17 cellular contexts compared by ENCODE assay signal in genomic region chr12:121223947-121224285, GRCh38. TPM values are rescaled to one million over a fixed set of nuclear protein-coding genes. Genes with fewer than 3 reads are reported as not detected.
DNase-seq lines count a peak whose midpoint lies in the region; TF ChIP-seq lines count a peak whose summit lies in the region.
"Had no signal": no experiment of that assay in that cellular context is flagged by ENCODE, and none has a peak within 500 bp of the region (broad histone marks: within the 10 kb centered on the region; RNA-seq: fewer than 3 reads in every experiment).

No MANE protein-coding gene starts in this region.

- H3K27ac Mint-ChIP-seq in activated naive CD4-positive, alpha-beta T cell treated with anti-CD3 and anti-CD28 coated beads, Interleukin-2, amount 10 ng/mL, durations not matched to agents 7 days and 5 days: peak overlapping the region; percentile 96
- peak overlapping the region; percentile 55 for H3K27ac Mint-ChIP-seq in type B pancreatic cell
- H3K27ac Mint-ChIP-seq: GM23338 had no signal

- no peak overlapping the region for H2AFZ ChIP-seq in OCI-LY1 (ENCODE audit: low read length)
- H2AFZ ChIP-seq: GM23338 had no signal

- DNase-seq in activated naive CD4-positive, alpha-beta T cell treated with anti-CD3 and anti-CD28 coated beads, Interleukin-2, amount 10 ng/mL, durations not matched to agents 7 days and 5 days: no peak
- DNase-seq in activated naive CD4-positive, alpha-beta T cell treated with Interleukin-2 at 50 U/mL for 16 hours: no peak
- no peak for DNase-seq in effector memory CD4-positive, alpha-beta T cell
- DNase-seq in type B pancreatic cell (ENCODE audit: extremely low spot score, unreplicated experiment): no peak
- no peak for DNase-seq in NCI-H1417 treated with DMSO at 0.1 percent for 48 hours (lab: John Stamatoyannopoulos, UW)
- DNase-seq in A673 (ENCODE audit: low spot score): no peak
- DNase-seq in Ammon's horn (ENCODE audit: low spot score): no peak
- DNase-seq: midbrain, NCI-H2029, NCI-H510A, T1000, uterus had no signal

- CTCF ChIA-PET in activated naive CD4-positive, alpha-beta T cell treated with anti-CD3 and anti-CD28 coated beads, Interleukin-2, amount 10 ng/mL, durations not matched to agents 7 days and 5 days (lab: Charles Lee): interaction anchor here (0.7 to 1.8 kb wide), 10 partner anchors 8 to 164 kb away, joined by 3 to 5 read pairs (median 4); no protein-coding TSS in a partner anchor
- CTCF ChIA-PET in A673 (lab: Charles Lee): no interaction called here

- no peaks in the 10 kb centered on the region for H3K9me2 ChIP-seq in OCI-LY1 (ENCODE audit: low read depth, low read length)

- POLR2A ChIA-PET in A673 (lab: Charles Lee; ENCODE audit: low non-redundant PET): no interaction called here

- peak overlapping the region; percentile 9 for H3K4me3 Mint-ChIP-seq in activated naive CD4-positive, alpha-beta T cell treated with anti-CD3 and anti-CD28 coated beads, Interleukin-2, amount 10 ng/mL, durations not matched to agents 7 days and 5 days
- no peak overlapping the region for H3K4me3 Mint-ChIP-seq in type B pancreatic cell
- H3K4me3 Mint-ChIP-seq: GM23338 had no signal

- H3K4me1 Mint-ChIP-seq in activated naive CD4-positive, alpha-beta T cell treated with anti-CD3 and anti-CD28 coated beads, Interleukin-2, amount 10 ng/mL, durations not matched to agents 7 days and 5 days: peaks cover 77% of the 10 kb centered on the region
- H3K4me1 Mint-ChIP-seq in type B pancreatic cell (ENCODE audit: unreplicated experiment): peaks cover 7% of the 10 kb centered on the region
- H3K4me1 Mint-ChIP-seq: GM23338 had no signal

- H3K36me3 ChIP-seq in OCI-LY1 (ENCODE audit: insufficient read depth, low read length) (peaks cover 15% of the 10 kb centered on the region; the same call in 1 of the 2 replicates), A673 (ENCODE audit: insufficient read depth, low read length, poor library complexity, severe bottlenecking) (no peaks in the 10 kb centered on the region)
- peaks cover 4% of the 10 kb centered on the region for H3K36me3 ChIP-seq in effector memory CD4-positive, alpha-beta T cell (ENCODE audit: control insufficient read depth, insufficient read depth, low read length)
- H3K36me3 ChIP-seq: uterus had no signal

- peaks cover 1% of the 10 kb centered on the region for H3K9me3 Mint-ChIP-seq in activated naive CD4-positive, alpha-beta T cell treated with anti-CD3 and anti-CD28 coated beads, Interleukin-2, amount 10 ng/mL, durations not matched to agents 7 days and 5 days
- H3K9me3 Mint-ChIP-seq in type B pancreatic cell: no peaks in the 10 kb centered on the region
- H3K9me3 Mint-ChIP-seq: GM23338 had no signal

- peak overlapping the region; percentile 24; the same call in 1 of the 2 replicates for H3K4me2 ChIP-seq in OCI-LY1 (ENCODE audit: low read length)
- H3K4me2 ChIP-seq: GM23338 had no signal

- no peaks in the 10 kb centered on the region for H4K20me1 ChIP-seq in OCI-LY1 (ENCODE audit: insufficient read depth, low read length)

- H3K4me3 ChIP-seq in OCI-LY1 (ENCODE audit: low read depth, low read length, poor library complexity, severe bottlenecking) (no peak overlapping the region), A673 (ENCODE audit: low read depth, low read length, poor library complexity, severe bottlenecking) (no peak overlapping the region)
- no peak overlapping the region for H3K4me3 ChIP-seq in effector memory CD4-positive, alpha-beta T cell (ENCODE audit: insufficient read depth, low read depth, low read length, poor library complexity, severe bottlenecking)
- H3K4me3 ChIP-seq: gastroesophageal sphincter, GM23338, right atrium auricular region, uterus had no signal

- H3K9ac ChIP-seq in OCI-LY1 (ENCODE audit: low read length): peak overlapping the region; percentile 4; the same call in 1 of the 2 replicates

- H3K36me3 Mint-ChIP-seq in activated naive CD4-positive, alpha-beta T cell treated with anti-CD3 and anti-CD28 coated beads, Interleukin-2, amount 10 ng/mL, durations not matched to agents 7 days and 5 days: peaks cover 72% of the 10 kb centered on the region
- peaks cover 7% of the 10 kb centered on the region for H3K36me3 Mint-ChIP-seq in type B pancreatic cell

- H3K9me3 ChIP-seq in OCI-LY1 (ENCODE audit: low read length) (no peaks in the 10 kb centered on the region), A673 (ENCODE audit: low read depth, low read length, poor library complexity, severe bottlenecking) (no peaks in the 10 kb centered on the region)
- H3K9me3 ChIP-seq in effector memory CD4-positive, alpha-beta T cell (ENCODE audit: control insufficient read depth, low read length): no peaks in the 10 kb centered on the region
- H3K9me3 ChIP-seq: gastroesophageal sphincter, right atrium auricular region, uterus had no signal

- H3K79me2 ChIP-seq in OCI-LY1 (ENCODE audit: insufficient read depth, low read length): no peaks in the 10 kb centered on the region

- peaks cover 4% of the 10 kb centered on the region; the same call in 1 of the 2 replicates for H3F3A ChIP-seq in OCI-LY1 (ENCODE audit: insufficient read depth, low read length)

- H3K27ac ChIP-seq in OCI-LY1 (ENCODE audit: low read depth, low read length, poor library complexity, severe bottlenecking): peak overlapping the region; percentile 88
- peak overlapping the region; percentile 50 for H3K27ac ChIP-seq in effector memory CD4-positive, alpha-beta T cell (ENCODE audit: insufficient read depth, low read length, poor library complexity, severe bottlenecking)
- no peak overlapping the region for H3K27ac ChIP-seq in A673 (ENCODE audit: low read depth, low read length, poor library complexity, severe bottlenecking)
- H3K27ac ChIP-seq: epithelial cell of prostate, gastroesophageal sphincter, right atrium auricular region, uterus had no signal

- H3K27me3 Mint-ChIP-seq in activated naive CD4-positive, alpha-beta T cell treated with anti-CD3 and anti-CD28 coated beads, Interleukin-2, amount 10 ng/mL, durations not matched to agents 7 days and 5 days: no peaks in the 10 kb centered on the region
- H3K27me3 Mint-ChIP-seq in type B pancreatic cell: no peaks in the 10 kb centered on the region

- H3K4me1 ChIP-seq in OCI-LY1 (ENCODE audit: insufficient read depth, low read length, severe bottlenecking) (peaks cover 33% of the 10 kb centered on the region), A673 (ENCODE audit: insufficient read depth, low read length, poor library complexity, severe bottlenecking) (no peaks in the 10 kb centered on the region)
- peaks cover 45% of the 10 kb centered on the region for H3K4me1 ChIP-seq in effector memory CD4-positive, alpha-beta T cell (ENCODE audit: control insufficient read depth, insufficient read depth, low read length, poor library complexity, severe bottlenecking)
- H3K4me1 ChIP-seq: gastroesophageal sphincter, right atrium auricular region, uterus had no signal

- TF ChIP-seq CTCF in OCI-LY1 (IDR thresholded peaks at IDR 0.05; ENCODE audit: low read length) (no peak), type B pancreatic cell (conservative IDR thresholded peaks at IDR 0.05) (no peak), A673 (conservative IDR thresholded peaks at IDR 0.05; ENCODE audit: low read depth, low read length) (no peak)

- BruUV-seq in A673 (replicated peaks; lab: Mats Ljungman, UMichigan): no TSS peak

- H3K27me3 ChIP-seq in OCI-LY1 (ENCODE audit: insufficient read depth, low read length): no peaks in the 10 kb centered on the region
- no peaks in the 10 kb centered on the region for H3K27me3 ChIP-seq in effector memory CD4-positive, alpha-beta T cell (replicated peaks; ENCODE audit: control insufficient read depth, insufficient read depth, low read length, poor library complexity, severe bottlenecking)
- H3K27me3 ChIP-seq in A673 (replicated peaks; ENCODE audit: insufficient read depth, low read depth, low read length, poor library complexity): no peaks in the 10 kb centered on the region
- H3K27me3 ChIP-seq: gastroesophageal sphincter, right atrium auricular region, uterus had no signal

- intact Hi-C loops in A673 (cut with micrococcal nuclease; ENCODE audit: unreplicated experiment): no loop called here

RNA-seq across cellular contexts. Expression of gene P2RX4, which starts 14.0 kb away (rescaled TPM):
- total RNA-seq in type B pancreatic cell (ENCODE audit: low replicate concordance) (17.0 and 27.9 TPM in 2 replicates), A673 (2021) (7.6 and 9.9 TPM in 2 replicates)
